Comparison of ENCODE assay signal across 28 cellular contexts in the genomic region with DNA sequence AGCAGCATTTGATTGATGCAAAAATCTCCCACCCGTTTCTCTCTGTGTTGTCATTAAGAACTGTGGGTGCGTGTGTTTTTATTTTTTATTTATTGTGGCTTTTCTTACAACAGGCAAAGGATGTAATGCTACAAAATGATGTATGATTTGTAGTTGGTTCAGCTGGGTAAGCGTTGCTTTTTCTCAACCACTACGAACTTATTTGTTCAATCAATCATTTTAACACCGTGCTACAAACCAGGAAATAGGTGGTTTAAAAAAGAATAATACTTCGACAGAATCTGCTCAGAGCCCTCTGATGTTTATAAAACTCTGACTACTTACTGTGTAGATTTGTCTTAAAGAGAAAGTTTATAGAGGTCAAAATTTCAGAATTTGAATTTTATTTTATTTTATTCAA. TPM values are rescaled to one million over a fixed set of nuclear protein-coding genes. Genes with fewer than 3 reads are reported as not detected.
DNase-seq lines count a peak whose midpoint lies in the region; ATAC-seq, FAIRE-seq and TF ChIP-seq lines count a peak whose summit lies in the region.
"Had no signal": no experiment of that assay in that cellular context is flagged by ENCODE, and none has a peak within 500 bp of the region (broad histone marks: within the 10 kb centered on the region; RNA-seq: fewer than 3 reads in every experiment).

No MANE protein-coding gene starts in this region.

- H2AFZ ChIP-seq in SU-DHL-6 (ENCODE audit: low read depth, low read length, severe bottlenecking) = peak overlapping the region; percentile 70
- H2AFZ ChIP-seq: GM23248 had no signal

- peak; percentile 95 for FAIRE-seq in islet of Langerhans (lab: Jason Lieb, UNC)
- FAIRE-seq: RCC 7860 had no signal

- H3K27me3 Mint-ChIP-seq in activated CD4-positive, alpha-beta T cell treated with anti-CD3 and anti-CD28 coated beads for 36 hours = peaks cover 6% of the 10 kb centered on the region

- H3K4me3 Mint-ChIP-seq in activated CD4-positive, alpha-beta T cell treated with anti-CD3 and anti-CD28 coated beads for 36 hours = no peak overlapping the region
- H3K4me3 Mint-ChIP-seq: H9, HFFc6 had no signal

- no peak overlapping the region for H3K27ac Mint-ChIP-seq in activated CD4-positive, alpha-beta T cell treated with anti-CD3 and anti-CD28 coated beads for 36 hours
- H3K27ac Mint-ChIP-seq: CD4-positive, alpha-beta memory T cell; H9; HFFc6 had no signal

- no peaks in the 10 kb centered on the region for H4K20me1 ChIP-seq in SU-DHL-6 (ENCODE audit: low read depth, low read length)
- H4K20me1 ChIP-seq: BLaER1 treated with 17β-estradiol and CSF1 and Interleukin-3, amounts not matched to agents 10 nM and 100 nM had no signal

- H3K4me3 ChIP-seq in SU-DHL-6 (ENCODE audit: insufficient read depth, low read length, poor library complexity, severe bottlenecking) = no peak overlapping the region
- H3K4me3 ChIP-seq: BLaER1 treated with 17β-estradiol and CSF1 and Interleukin-3, amounts not matched to agents 10 nM and 100 nM; GM23248; SJSA1 had no signal

- peaks cover 2% of the 10 kb centered on the region for H3K4me1 Mint-ChIP-seq in activated CD4-positive, alpha-beta T cell treated with anti-CD3 and anti-CD28 coated beads for 36 hours
- H3K4me1 Mint-ChIP-seq: CD4-positive, alpha-beta memory T cell had no signal

- DNase-seq in DMS53 (lab: John Stamatoyannopoulos, UW) (peak; percentile 14), DMS53 treated with DMSO at 0.1 percent for 48 hours (lab: John Stamatoyannopoulos, UW; ENCODE audit: unreplicated experiment) (no peak), NCI-H2081 treated with DMSO at 0.1 percent for 48 hours (lab: John Stamatoyannopoulos, UW) (peak; percentile 21), Ammon's horn (ENCODE audit: low spot score) (no peak)
- no peak for DNase-seq in activated CD4-positive, alpha-beta T cell treated with anti-CD3 and anti-CD28 coated beads for 36 hours
- DNase-seq: ACHN; CD4-positive, alpha-beta memory T cell; EL; GM23248; H9; HFFc6; IMR-90; MV-4-11; NCI-H1694 treated with DMSO at 0.1 percent for 48 hours; NCI-H2107; NCI-H446 treated with DMSO at 0.1 percent for 48 hours; NCI-H774; NK-92 treated with Interleukin-12 subunit alpha and Interleukin-12 subunit beta, amount 100 ng/mL, for 24 hours; OCI-M1; T-helper 9 cell had no signal

- peak overlapping the region; percentile 43 for H3K4me2 ChIP-seq in SU-DHL-6 (ENCODE audit: low read depth, low read length, poor library complexity, severe bottlenecking)
- H3K4me2 ChIP-seq: BLaER1 treated with 17β-estradiol and CSF1 and Interleukin-3, amounts not matched to agents 10 nM and 100 nM; KMS-11 had no signal

- H3K9me3 ChIP-seq in SU-DHL-6 (ENCODE audit: insufficient read depth, low read length) = no peaks in the 10 kb centered on the region
- H3K9me3 ChIP-seq: SJSA1 had no signal

- CTCF ChIA-PET in activated CD4-positive, alpha-beta T cell treated with anti-CD3 and anti-CD28 coated beads for 36 hours (lab: Charles Lee) = no interaction called here

- intact Hi-C loops in activated CD4-positive, alpha-beta T cell treated with anti-CD3 and anti-CD28 coated beads for 36 hours (cut with DNase I, micrococcal nuclease) = no loop called here

- H3K9me2 ChIP-seq in SU-DHL-6 (replicated peaks; ENCODE audit: insufficient read depth, low read length) = no peaks in the 10 kb centered on the region

- H3K79me2 ChIP-seq in SU-DHL-6 (ENCODE audit: insufficient read depth, low read length) = no peaks in the 10 kb centered on the region

- no peak for ATAC-seq in activated CD4-positive, alpha-beta T cell treated with anti-CD3 and anti-CD28 coated beads for 36 hours
- no peak for ATAC-seq in GM18867 (IDR thresholded peaks at IDR 0.05; ENCODE audit: unreplicated experiment)

- peaks cover 13% of the 10 kb centered on the region; the same call in 1 of the 2 replicates for H3F3A ChIP-seq in SU-DHL-6 (ENCODE audit: insufficient read depth)

- no peaks in the 10 kb centered on the region for H3K36me3 ChIP-seq in SU-DHL-6 (ENCODE audit: low read length)
- H3K36me3 ChIP-seq: BLaER1 treated with 17β-estradiol and CSF1 and Interleukin-3, amounts not matched to agents 10 nM and 100 nM; SJSA1 had no signal

- peaks cover 7% of the 10 kb centered on the region for H3K9me3 Mint-ChIP-seq in activated CD4-positive, alpha-beta T cell treated with anti-CD3 and anti-CD28 coated beads for 36 hours (ENCODE audit: low read depth)

- H3K27me3 ChIP-seq in SU-DHL-6 (ENCODE audit: low read length) = no peaks in the 10 kb centered on the region
- H3K27me3 ChIP-seq: BLaER1 treated with 17β-estradiol and CSF1 and Interleukin-3, amounts not matched to agents 10 nM and 100 nM; SJSA1 had no signal

- no peaks in the 10 kb centered on the region for H3K36me3 Mint-ChIP-seq in activated CD4-positive, alpha-beta T cell treated with anti-CD3 and anti-CD28 coated beads for 36 hours (ENCODE audit: low read depth)
- H3K36me3 Mint-ChIP-seq: CD4-positive, alpha-beta memory T cell had no signal

- peak overlapping the region; percentile 27 for H3K9ac ChIP-seq in SU-DHL-6 (ENCODE audit: low read length)
- H3K9ac ChIP-seq: BLaER1 treated with 17β-estradiol and CSF1 and Interleukin-3, amounts not matched to agents 10 nM and 100 nM; GM23248; KMS-11 had no signal

- no peak for TF ChIP-seq CTCF in SU-DHL-6 (IDR thresholded peaks at IDR 0.05; ENCODE audit: insufficient read depth, low read length, poor library complexity, severe bottlenecking)

- POLR2A ChIA-PET in activated CD4-positive, alpha-beta T cell treated with anti-CD3 and anti-CD28 coated beads for 36 hours (lab: Charles Lee) = no interaction called here

- H3K27ac ChIP-seq in SU-DHL-6 (ENCODE audit: low read depth, low read length) = peak overlapping the region; percentile 28
- H3K27ac ChIP-seq: 22Rv1; BLaER1 treated with 17β-estradiol and CSF1 and Interleukin-3, amounts not matched to agents 10 nM and 100 nM; GM23248; KMS-11; SJSA1 had no signal

RNA-seq across cellular contexts. Expression of gene RFC3, which starts 41.4 kb away (rescaled TPM):
- 10 to 100 TPM; 64.6 to 66.4 TPM for total RNA-seq in activated CD4-positive, alpha-beta T cell treated with anti-CD3 and anti-CD28 coated beads for 36 hours

Comparison
In these comparisons a context has a peak if more than half of its experiments do, and no peak if none do; other contexts are left out.
1. DNase-seq: peak in DMS53 (single experiment) and NCI-H2081 treated with DMSO at 0.1 percent for 48 hours (single experiment); none in DMS53 treated with DMSO at 0.1 percent for 48 hours (single experiment), Ammon's horn (single experiment) and activated CD4-positive, alpha-beta T cell treated with anti-CD3 and anti-CD28 coated beads for 36 hours (single experiment).